15 cellular contexts compared by ENCODE assay signal in the genomic region with DNA sequence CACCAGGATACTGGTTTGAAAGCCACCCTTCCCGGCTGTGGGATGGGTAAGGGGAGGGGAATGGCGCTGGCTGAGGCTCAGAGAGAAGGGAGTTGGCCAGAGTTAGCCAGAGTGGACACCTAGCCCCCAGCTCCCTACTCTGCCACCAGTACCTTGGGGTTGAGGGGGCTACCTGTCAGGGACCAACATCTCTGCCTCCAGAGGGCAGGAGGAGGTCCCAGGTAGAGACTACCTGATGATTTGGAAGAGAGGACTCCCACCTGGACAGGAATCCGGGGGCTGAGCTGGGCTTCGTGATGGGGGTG. TPM values are rescaled to one million over a fixed set of nuclear protein-coding genes. Genes with fewer than 3 reads are reported as not detected.
DNase-seq lines count a peak whose midpoint lies in the region; ATAC-seq and TF ChIP-seq lines count a peak whose summit lies in the region.
"Had no signal": no experiment of that assay in that cellular context is flagged by ENCODE, and none has a peak within 500 bp of the region (broad histone marks: within the 10 kb centered on the region; RNA-seq: fewer than 3 reads in every experiment).

No MANE protein-coding gene starts in this region.

- peak overlapping the region; percentile 18 for H3K4me3 ChIP-seq in mucosa of stomach (ENCODE audit: low read length)
- H3K4me3 ChIP-seq: esophagus squamous epithelium, skin epidermis had no signal

- TF ChIP-seq CTCF in glutamatergic neuron (IDR thresholded peaks at IDR 0.05; ENCODE audit: partially characterized antibody, unreplicated experiment), result no peak

- H3K36me3 ChIP-seq in mucosa of stomach (ENCODE audit: control insufficient read depth, insufficient read depth, low read length), result no peaks in the 10 kb centered on the region
- H3K36me3 ChIP-seq: esophagus squamous epithelium had no signal

- H3K27me3 Mint-ChIP-seq in stimulated activated naive CD8-positive, alpha-beta T cell treated with anti-CD3 and anti-CD28 coated beads, Interleukin-15, amount 100 ng/mL, for 72 hours, result peaks cover 23% of the 10 kb centered on the region
- H3K27me3 Mint-ChIP-seq in glutamatergic neuron (ENCODE audit: unreplicated experiment), result peaks cover 21% of the 10 kb centered on the region

- no peaks in the 10 kb centered on the region for H3K9me3 ChIP-seq in mucosa of stomach (ENCODE audit: control insufficient read depth, low read length)
- H3K9me3 ChIP-seq: esophagus squamous epithelium had no signal

- peak overlapping the region; percentile 32 to 71 for H3K4me3 Mint-ChIP-seq in stimulated activated naive CD8-positive, alpha-beta T cell treated with anti-CD3 and anti-CD28 coated beads, Interleukin-15, amount 100 ng/mL, for 72 hours
- no peak overlapping the region for H3K4me3 Mint-ChIP-seq in glutamatergic neuron (ENCODE audit: unreplicated experiment)
- H3K4me3 Mint-ChIP-seq: activated naive CD4-positive, alpha-beta T cell treated with anti-CD3 and anti-CD28 coated beads, Interleukin-2, amount 10 ng/mL, durations not matched to agents 7 days and 5 days had no signal

- no peaks in the 10 kb centered on the region for H3K9me3 Mint-ChIP-seq in stimulated activated naive CD8-positive, alpha-beta T cell treated with anti-CD3 and anti-CD28 coated beads, Interleukin-15, amount 100 ng/mL, for 72 hours
- peaks cover 3% of the 10 kb centered on the region for H3K9me3 Mint-ChIP-seq in glutamatergic neuron (ENCODE audit: unreplicated experiment)
- H3K9me3 Mint-ChIP-seq: activated naive CD4-positive, alpha-beta T cell treated with anti-CD3 and anti-CD28 coated beads, Interleukin-2, amount 10 ng/mL, durations not matched to agents 7 days and 5 days had no signal

- H3K27me3 ChIP-seq in mucosa of stomach (ENCODE audit: control insufficient read depth, insufficient read depth, low read length), result no peaks in the 10 kb centered on the region

- no peak for DNase-seq in stimulated activated naive CD8-positive, alpha-beta T cell treated with anti-CD3 and anti-CD28 coated beads, Interleukin-15, amount 100 ng/mL, for 72 hours
- no peak for DNase-seq in stimulated activated naive CD8-positive, alpha-beta T cell treated with anti-CD3 and anti-CD28 coated beads, Interleukin-15, Interleukin-2, amounts not matched to agents 100 U/mL and 50 U/mL, for 24 hours
- DNase-seq in NCI-H1048 (lab: John Stamatoyannopoulos, UW) (no peak), glutamatergic neuron (no peak), NK-92 (lab: John Stamatoyannopoulos, UW; ENCODE audit: unreplicated experiment) (no peak)
- DNase-seq: esophagus squamous epithelium, hippocampal formation, left ventricle myocardium superior, NCI-H2171, SHP77 treated with DMSO at 0.1 percent for 48 hours had no signal

- H3K9ac ChIP-seq in mucosa of stomach (ENCODE audit: low read length), result peak overlapping the region; percentile 93

- H3K4me1 ChIP-seq in mucosa of stomach (ENCODE audit: control insufficient read depth, insufficient read depth, low read length), result peaks cover 77% of the 10 kb centered on the region

- ATAC-seq in stimulated activated naive CD8-positive, alpha-beta T cell treated with anti-CD3 and anti-CD28 coated beads, Interleukin-15, amount 100 ng/mL, for 72 hours, result no peak
- no peak for ATAC-seq in stimulated activated naive CD8-positive, alpha-beta T cell treated with anti-CD3 and anti-CD28 coated beads, Interleukin-15, Interleukin-2, amounts not matched to agents 100 U/mL and 50 U/mL, for 24 hours
- no peak for ATAC-seq in GM19463 (IDR thresholded peaks at IDR 0.05; ENCODE audit: unreplicated experiment)
- ATAC-seq: left ventricle myocardium superior had no signal

- peak overlapping the region; percentile 88 to 94 for H3K27ac Mint-ChIP-seq in stimulated activated naive CD8-positive, alpha-beta T cell treated with anti-CD3 and anti-CD28 coated beads, Interleukin-15, amount 100 ng/mL, for 72 hours
- no peak overlapping the region for H3K27ac Mint-ChIP-seq in glutamatergic neuron (ENCODE audit: unreplicated experiment)
- H3K27ac Mint-ChIP-seq: activated naive CD4-positive, alpha-beta T cell treated with anti-CD3 and anti-CD28 coated beads, Interleukin-2, amount 10 ng/mL, durations not matched to agents 7 days and 5 days had no signal

- H3K27ac ChIP-seq in cingulate gyrus (ENCODE audit: low read depth, low read length), result peak overlapping the region; percentile 91
- H3K27ac ChIP-seq: esophagus squamous epithelium, skin epidermis had no signal

- no peaks in the 10 kb centered on the region for H3K36me3 Mint-ChIP-seq in glutamatergic neuron (ENCODE audit: unreplicated experiment)
- H3K36me3 Mint-ChIP-seq: activated naive CD4-positive, alpha-beta T cell treated with anti-CD3 and anti-CD28 coated beads, Interleukin-2, amount 10 ng/mL, durations not matched to agents 7 days and 5 days had no signal

- H3K4me1 Mint-ChIP-seq in stimulated activated naive CD8-positive, alpha-beta T cell treated with anti-CD3 and anti-CD28 coated beads, Interleukin-15, amount 100 ng/mL, for 72 hours, result peaks cover 42% of the 10 kb centered on the region
- H3K4me1 Mint-ChIP-seq in glutamatergic neuron (ENCODE audit: low read depth, unreplicated experiment), result no peaks in the 10 kb centered on the region

RNA-seq across cellular contexts. Expression of a gene that starts 3.7 kb away (rescaled TPM):
- 0.29 TPM for total RNA-seq in glutamatergic neuron (ENCODE audit: unreplicated experiment)

RNA-seq across cellular contexts. Expression of a gene that starts 36.3 kb away (rescaled TPM):
- total RNA-seq in glutamatergic neuron (ENCODE audit: unreplicated experiment), result 82.7 TPM

RNA-seq across cellular contexts. Expression of a gene that starts 36.6 kb away (rescaled TPM):
- 15.2 TPM for total RNA-seq in glutamatergic neuron (ENCODE audit: unreplicated experiment)
